ENCODE assay signal across 25 cellular contexts in genomic region chr17:1875597-1875996, GRCh38.
"Had no signal": no experiment of that assay in that cellular context is flagged by ENCODE, and none has a peak within 500 bp of the region (broad histone marks: within the 10 kb centered on the region; RNA-seq: fewer than 3 reads in every experiment).

No MANE protein-coding gene starts in this region.

- H3K27me3 Mint-ChIP-seq: dendritic cell treated with granulocyte-macrophage colony-stimulating factor and Interleukin-4, amounts not matched to agents 40 ng/mL and 50 ng/mL, for 4 days; effector memory CD8-positive, alpha-beta T cell; naive B cell had no signal

- H3K27ac ChIP-seq: colonic mucosa, epithelial cell of prostate, esophagus squamous epithelium, gastroesophageal sphincter, heart right ventricle, left lung, lower lobe of right lung had no signal

- DNase-seq: colonic mucosa; cortex of kidney; effector CD8-positive, alpha-beta T cell; effector memory CD8-positive, alpha-beta T cell; endodermal cell; erythroblast; esophagus squamous epithelium; foreskin fibroblast; foreskin melanocyte; glutamatergic neuron; head of caudate nucleus; heart right ventricle; hippocampal formation; left cardiac atrium; left lung; left ventricle myocardium superior; lower lobe of right lung; mesenchymal stem cell; mucosa of descending colon; naive B cell had no signal

- H3K9me3 ChIP-seq: colonic mucosa, esophagus squamous epithelium, gastroesophageal sphincter, heart right ventricle, left lung, lower lobe of right lung, mucosa of descending colon had no signal

- H3K27me3 ChIP-seq: colonic mucosa, esophagus squamous epithelium, gastroesophageal sphincter, heart right ventricle, left lung had no signal

- H3K4me3 ChIP-seq: colonic mucosa, esophagus squamous epithelium, gastroesophageal sphincter, heart right ventricle, left lung, lower lobe of right lung, mucosa of descending colon had no signal

- H3K4me3 Mint-ChIP-seq: dendritic cell treated with granulocyte-macrophage colony-stimulating factor and Interleukin-4, amounts not matched to agents 40 ng/mL and 50 ng/mL, for 4 days; effector memory CD8-positive, alpha-beta T cell; endodermal cell; mesothelial cell of epicardium; naive B cell had no signal

- ATAC-seq: effector memory CD8-positive, alpha-beta T cell; esophagus mucosa; gastroesophageal sphincter; heart right ventricle; left cardiac atrium; left lung; left ventricle myocardium superior; lower lobe of right lung; mucosa of descending colon had no signal

- H3K9me3 Mint-ChIP-seq: dendritic cell treated with granulocyte-macrophage colony-stimulating factor and Interleukin-4, amounts not matched to agents 40 ng/mL and 50 ng/mL, for 4 days; effector memory CD8-positive, alpha-beta T cell; endodermal cell; mesothelial cell of epicardium; naive B cell had no signal

- H3K4me1 Mint-ChIP-seq: mesothelial cell of epicardium, naive B cell had no signal

- H3K4me1 ChIP-seq: colonic mucosa, esophagus squamous epithelium, gastroesophageal sphincter, left lung, lower lobe of right lung had no signal

- H3K27ac Mint-ChIP-seq: dendritic cell treated with granulocyte-macrophage colony-stimulating factor and Interleukin-4, amounts not matched to agents 40 ng/mL and 50 ng/mL, for 4 days; endodermal cell; mesothelial cell of epicardium; naive B cell had no signal
